In the genomic region with DNA sequence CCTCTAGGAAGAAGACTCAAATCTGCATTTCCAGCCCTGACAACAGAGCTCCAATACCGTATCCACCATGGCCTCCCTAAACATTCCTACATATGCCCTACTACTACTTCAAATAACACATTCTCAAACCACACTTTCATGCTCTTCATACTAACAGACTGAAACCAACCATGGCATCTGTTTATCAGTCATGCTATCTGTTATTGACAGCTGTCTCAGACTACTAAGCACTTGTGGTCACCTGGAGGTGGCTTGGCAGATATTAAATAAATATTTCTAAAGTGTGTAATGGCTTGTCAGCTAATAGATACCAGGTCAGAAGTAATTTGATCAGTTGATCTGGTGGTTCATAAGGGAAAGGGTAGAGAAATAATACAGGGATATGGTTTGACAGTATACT, we compare ENCODE assay signal across 24 cellular contexts.
A peak's percentile ranks its signal among the peaks of the same experiment; 100 is the strongest.
DNase-seq lines count a peak whose midpoint lies in the region; ATAC-seq lines count a peak whose summit lies in the region.
"Had no signal": no experiment of that assay in that cellular context is flagged by ENCODE, and none has a peak within 500 bp of the region (broad histone marks: within the 10 kb centered on the region; RNA-seq: fewer than 3 reads in every experiment).

No MANE protein-coding gene starts in this region.

- no peaks in the 10 kb centered on the region for H3K36me3 Mint-ChIP-seq in activated T-cell treated with anti-CD3 and anti-CD28 coated beads, Interleukin-2, amount 50 U/mL, for 24 hours (ENCODE audit: low read depth)
- H3K36me3 Mint-ChIP-seq in activated CD4-positive, alpha-beta T cell treated with anti-CD3 and anti-CD28 coated beads, Interleukin-2, amount 10 ng/mL, durations not matched to agents 7 days and 5 days (ENCODE audit: low read depth), result no peaks in the 10 kb centered on the region
- H3K36me3 Mint-ChIP-seq: activated CD8-positive, alpha-beta memory T cell treated with anti-CD3 and anti-CD28 coated beads, Interleukin-2, amount 10 ng/mL, durations not matched to agents 7 days and 5 days; activated naive CD8-positive, alpha-beta T cell; IgD-negative memory B cell; naive thymus-derived CD8-positive, alpha-beta T cell had no signal

- peaks cover 12% of the 10 kb centered on the region for H3K4me1 Mint-ChIP-seq in activated T-cell treated with anti-CD3 and anti-CD28 coated beads, Interleukin-2, amount 50 U/mL, for 24 hours (ENCODE audit: low read depth)
- peaks cover 5% of the 10 kb centered on the region for H3K4me1 Mint-ChIP-seq in activated CD4-positive, alpha-beta T cell treated with anti-CD3 and anti-CD28 coated beads, Interleukin-2, amount 10 ng/mL, durations not matched to agents 7 days and 5 days
- H3K4me1 Mint-ChIP-seq: stimulated activated naive CD8-positive, alpha-beta T cell treated with anti-CD3 and anti-CD28 coated beads, Interleukin-15, amount 100 ng/mL, for 72 hours had no signal

- H3K9me3 Mint-ChIP-seq in activated T-cell treated with anti-CD3 and anti-CD28 coated beads, Interleukin-2, amount 50 U/mL, for 24 hours, result no peaks in the 10 kb centered on the region
- H3K9me3 Mint-ChIP-seq in activated CD4-positive, alpha-beta T cell treated with anti-CD3 and anti-CD28 coated beads, Interleukin-2, amount 10 ng/mL, durations not matched to agents 7 days and 5 days, result no peaks in the 10 kb centered on the region
- H3K9me3 Mint-ChIP-seq: IgD-negative memory B cell; naive thymus-derived CD8-positive, alpha-beta T cell; stimulated activated naive CD8-positive, alpha-beta T cell treated with anti-CD3 and anti-CD28 coated beads, Interleukin-15, amount 100 ng/mL, for 72 hours had no signal

- POLR2A ChIA-PET in activated CD4-positive, alpha-beta T cell treated with anti-CD3 and anti-CD28 coated beads, Interleukin-2, amount 10 ng/mL, durations not matched to agents 7 days and 5 days (lab: Charles Lee), result no interaction called here

- H3K27me3 Mint-ChIP-seq in activated T-cell treated with anti-CD3 and anti-CD28 coated beads, Interleukin-2, amount 50 U/mL, for 24 hours, result no peaks in the 10 kb centered on the region
- H3K27me3 Mint-ChIP-seq in activated CD4-positive, alpha-beta T cell treated with anti-CD3 and anti-CD28 coated beads, Interleukin-2, amount 10 ng/mL, durations not matched to agents 7 days and 5 days, result no peaks in the 10 kb centered on the region
- H3K27me3 Mint-ChIP-seq: activated CD8-positive, alpha-beta memory T cell treated with anti-CD3 and anti-CD28 coated beads, Interleukin-2, amount 10 ng/mL, durations not matched to agents 7 days and 5 days; activated naive CD8-positive, alpha-beta T cell; IgD-negative memory B cell; naive thymus-derived CD8-positive, alpha-beta T cell; stimulated activated naive CD8-positive, alpha-beta T cell treated with anti-CD3 and anti-CD28 coated beads, Interleukin-15, amount 100 ng/mL, for 72 hours had no signal

- CTCF ChIA-PET in activated CD4-positive, alpha-beta T cell treated with anti-CD3 and anti-CD28 coated beads, Interleukin-2, amount 10 ng/mL, durations not matched to agents 7 days and 5 days (lab: Charles Lee), result no interaction called here

- H3K4me3 Mint-ChIP-seq in activated T-cell treated with anti-CD3 and anti-CD28 coated beads, Interleukin-2, amount 50 U/mL, for 24 hours, result no peak overlapping the region
- no peak overlapping the region for H3K4me3 Mint-ChIP-seq in activated CD4-positive, alpha-beta T cell treated with anti-CD3 and anti-CD28 coated beads, Interleukin-2, amount 10 ng/mL, durations not matched to agents 7 days and 5 days
- H3K4me3 Mint-ChIP-seq: activated CD8-positive, alpha-beta memory T cell treated with anti-CD3 and anti-CD28 coated beads, Interleukin-2, amount 10 ng/mL, durations not matched to agents 7 days and 5 days; activated naive CD8-positive, alpha-beta T cell; IgD-negative memory B cell; naive thymus-derived CD8-positive, alpha-beta T cell; stimulated activated naive CD8-positive, alpha-beta T cell treated with anti-CD3 and anti-CD28 coated beads, Interleukin-15, amount 100 ng/mL, for 72 hours had no signal

- no peak overlapping the region for H3K27ac Mint-ChIP-seq in activated T-cell treated with anti-CD3 and anti-CD28 coated beads, Interleukin-2, amount 50 U/mL, for 24 hours
- no peak overlapping the region for H3K27ac Mint-ChIP-seq in activated CD4-positive, alpha-beta T cell treated with anti-CD3 and anti-CD28 coated beads, Interleukin-2, amount 10 ng/mL, durations not matched to agents 7 days and 5 days
- H3K27ac Mint-ChIP-seq: activated CD8-positive, alpha-beta memory T cell treated with anti-CD3 and anti-CD28 coated beads, Interleukin-2, amount 10 ng/mL, durations not matched to agents 7 days and 5 days; activated naive CD8-positive, alpha-beta T cell; IgD-negative memory B cell; stimulated activated naive CD8-positive, alpha-beta T cell treated with anti-CD3 and anti-CD28 coated beads, Interleukin-15, amount 100 ng/mL, for 72 hours had no signal

- DNase-seq in CMK (ENCODE audit: low read depth), result peak; percentile 12
- DNase-seq in NCI-H2171 (lab: John Stamatoyannopoulos, UW), result peak; percentile 26
- DNase-seq in NCI-H446 treated with DMSO at 0.1 percent for 48 hours (lab: John Stamatoyannopoulos, UW), result no peak
- no peak for DNase-seq in activated T-cell treated with anti-CD3 and anti-CD28 coated beads, Interleukin-2, amount 50 U/mL, for 24 hours
- DNase-seq in H4 (ENCODE audit: low spot score), result no peak
- DNase-seq in activated CD4-positive, alpha-beta T cell treated with anti-CD3 and anti-CD28 coated beads, Interleukin-2, amount 10 ng/mL, durations not matched to agents 7 days and 5 days, result no peak
- DNase-seq: activated CD4-positive, alpha-beta T cell treated with anti-CD3 and anti-CD28 coated beads for 48 hours; activated CD8-positive, alpha-beta memory T cell treated with anti-CD3 and anti-CD28 coated beads, Interleukin-2, amount 10 ng/mL, durations not matched to agents 7 days and 5 days; AML-193; central memory CD4-positive, alpha-beta T cell; COR-L47; GM23248; left lung; naive thymus-derived CD8-positive, alpha-beta T cell; NCI-H2081 treated with DMSO at 0.1 percent for 48 hours; NCI-H510A; SJCRH30; stimulated activated CD4-positive, alpha-beta T cell treated with anti-CD3 and anti-CD28 coated beads, Interleukin-12 subunit alpha, Interleukin-12 subunit beta, amount 100 ng/mL, for 4 hours; stimulated activated naive CD8-positive, alpha-beta T cell treated with anti-CD3 and anti-CD28 coated beads, Interleukin-15, amount 100 ng/mL, for 72 hours had no signal

- peak; percentile 40 for ATAC-seq in GM19395 (IDR thresholded peaks at IDR 0.05; ENCODE audit: unreplicated experiment)
- peak; percentile 55 for ATAC-seq in HG02981 (IDR thresholded peaks at IDR 0.05; ENCODE audit: unreplicated experiment)
- ATAC-seq: activated CD8-positive, alpha-beta memory T cell treated with anti-CD3 and anti-CD28 coated beads, Interleukin-2, amount 10 ng/mL, durations not matched to agents 7 days and 5 days; left lung; naive thymus-derived CD8-positive, alpha-beta T cell; Panc1; stimulated activated naive CD8-positive, alpha-beta T cell treated with anti-CD3 and anti-CD28 coated beads, Interleukin-15, amount 100 ng/mL, for 72 hours had no signal

Comparison
In these comparisons a context has a peak if more than half of its experiments do, and no peak if none do; other contexts are left out.
1. DNase-seq: peak in CMK (single experiment) and NCI-H2171 (single experiment); none in NCI-H446 treated with DMSO at 0.1 percent for 48 hours (single experiment), activated T-cell treated with anti-CD3 and anti-CD28 coated beads, Interleukin-2, amount 50 U/mL, for 24 hours (single experiment), H4 (single experiment) and activated CD4-positive, alpha-beta T cell treated with anti-CD3 and anti-CD28 coated beads, Interleukin-2, amount 10 ng/mL, durations not matched to agents 7 days and 5 days (single experiment).